In genomic region chr3:147903037-147903436, GRCh38 we compare ENCODE assay signal across 23 cellular contexts.
A peak's percentile ranks its signal among the peaks of the same experiment; 100 is the strongest.
DNase-seq lines count a peak whose midpoint lies in the region; ATAC-seq, FAIRE-seq and TF ChIP-seq lines count a peak whose summit lies in the region.
"Had no signal": no experiment of that assay in that cellular context is flagged by ENCODE, and none has a peak within 500 bp of the region (broad histone marks: within the 10 kb centered on the region; RNA-seq: fewer than 3 reads in every experiment).

No MANE protein-coding gene starts in this region.

- H3K4me1 Mint-ChIP-seq in GM23338 (peaks cover 8% of the 10 kb centered on the region; the same call in 2 of the 3 replicates), endothelial cell (ENCODE audit: unreplicated experiment) (no peaks in the 10 kb centered on the region), neural progenitor cell (peaks cover 17% of the 10 kb centered on the region)
- H3K4me1 Mint-ChIP-seq in stimulated activated memory B cell treated with anti-CD40 and anti-IgM and Interleukin-4, amounts not matched to agents 10 μg/mL and 1 μg/mL and 100 μg/mL, for 72 hours = no peaks in the 10 kb centered on the region
- H3K4me1 Mint-ChIP-seq: IgD-negative memory B cell had no signal

- H3K27ac ChIP-seq in GM23338 (ENCODE audit: low read depth) = peak overlapping the region; percentile 62; the same call in 1 of the 2 replicates
- H3K27ac ChIP-seq in HUES64 (ENCODE audit: low read depth, low read length) = peak overlapping the region; percentile 44; the same call in 1 of the 2 replicates
- H3K27ac ChIP-seq in neural progenitor cell = no peak overlapping the region
- no peak overlapping the region for H3K27ac ChIP-seq in kidney (ENCODE audit: low read depth in 2 of 2, low read length in 2 of 2)
- no peak overlapping the region for H3K27ac ChIP-seq in small intestine (ENCODE audit: low read depth in 1 of 2, low read length in 1 of 2)
- H3K27ac ChIP-seq: C4-2B, HL-60, PC-9 had no signal

- no peaks in the 10 kb centered on the region for H3K79me2 ChIP-seq in GM23338 (replicated peaks; ENCODE audit: insufficient read depth)
- H3K79me2 ChIP-seq in neural progenitor cell (ENCODE audit: low read depth) = no peaks in the 10 kb centered on the region

- H3K9me3 Mint-ChIP-seq in GM23338 (peaks cover 13% of the 10 kb centered on the region), endothelial cell (ENCODE audit: unreplicated experiment) (no peaks in the 10 kb centered on the region), neural progenitor cell (peaks cover 3% of the 10 kb centered on the region)
- H3K9me3 Mint-ChIP-seq in stimulated activated memory B cell treated with anti-CD40 and anti-IgM and Interleukin-4, amounts not matched to agents 10 μg/mL and 1 μg/mL and 100 μg/mL, for 72 hours = peaks cover 3% of the 10 kb centered on the region
- H3K9me3 Mint-ChIP-seq: HFFc6 had no signal

- H3K4me2 ChIP-seq in GM23338 (no peak overlapping the region), neural progenitor cell (peak overlapping the region; percentile 11)
- H3K4me2 ChIP-seq: PC-9 had no signal

- ATAC-seq in GM23338 = peak; percentile 75
- ATAC-seq in stimulated activated memory B cell treated with anti-CD40 and anti-IgM and Interleukin-4, amounts not matched to agents 10 μg/mL and 1 μg/mL and 100 μg/mL, for 72 hours = no peak

- H3K27me3 ChIP-seq in GM23338 (ENCODE audit: insufficient read depth) = no peaks in the 10 kb centered on the region
- H3K27me3 ChIP-seq in HUES64 (ENCODE audit: insufficient read depth, low read length) = no peaks in the 10 kb centered on the region
- no peaks in the 10 kb centered on the region for H3K27me3 ChIP-seq in neural progenitor cell
- H3K27me3 ChIP-seq in small intestine (ENCODE audit: control insufficient read depth in 2 of 2, insufficient read depth in 2 of 2, low read length in 2 of 2) = no peaks in the 10 kb centered on the region

- H3K4me3 ChIP-seq in GM23338 = no peak overlapping the region
- H3K4me3 ChIP-seq in HUES64 (ENCODE audit: low read length) = no peak overlapping the region
- no peak overlapping the region for H3K4me3 ChIP-seq in neural progenitor cell
- H3K4me3 ChIP-seq in kidney (ENCODE audit: low read length in 2 of 2) = no peak overlapping the region
- H3K4me3 ChIP-seq in small intestine (ENCODE audit: low read depth in 1 of 2, low read length in 2 of 2) = no peak overlapping the region
- H3K4me3 ChIP-seq: PC-9 had no signal

- H3K9me3 ChIP-seq in HUES64 (ENCODE audit: insufficient read depth, low read depth, low read length) (peaks cover 4% of the 10 kb centered on the region; the same call in 1 of the 2 replicates), neural progenitor cell (ENCODE audit: low read depth) (no peaks in the 10 kb centered on the region), kidney (ENCODE audit: control insufficient read depth in 1 of 2, low read length in 2 of 2) (peaks cover 0 to 7% of the 10 kb centered on the region in 2 donors), small intestine (ENCODE audit: control insufficient read depth, low read depth) (no peaks in the 10 kb centered on the region)

- TF ChIP-seq CTCF in GM23338 (conservative IDR thresholded peaks at IDR 0.05; ENCODE audit: low read depth in 2 of 2) (peak in 1 of 2 experiments; percentile 29; a peak in 1 of 4 replicates), endothelial cell (IDR thresholded peaks at IDR 0.05; ENCODE audit: unreplicated experiment) (no peak), neural progenitor cell (IDR thresholded peaks at IDR 0.05) (peak; percentile 34), kidney (IDR thresholded peaks at IDR 0.05; ENCODE audit: borderline replicate concordance, extremely low read depth, insufficient read depth) (no peak)

- H3K27ac Mint-ChIP-seq in GM23338 (peak overlapping the region; percentile 76; the same call in 1 of the 2 replicates), endothelial cell (ENCODE audit: unreplicated experiment) (no peak overlapping the region), neural progenitor cell (peak overlapping the region; percentile 30)
- H3K27ac Mint-ChIP-seq in stimulated activated memory B cell treated with anti-CD40 and anti-IgM and Interleukin-4, amounts not matched to agents 10 μg/mL and 1 μg/mL and 100 μg/mL, for 72 hours = no peak overlapping the region
- H3K27ac Mint-ChIP-seq: HFFc6, IgD-negative memory B cell had no signal

- H3K4me3 Mint-ChIP-seq in GM23338 = no peak overlapping the region
- H3K4me3 Mint-ChIP-seq in endothelial cell (ENCODE audit: unreplicated experiment) = no peak overlapping the region
- peak overlapping the region; percentile 3 for H3K4me3 Mint-ChIP-seq in neural progenitor cell
- no peak overlapping the region for H3K4me3 Mint-ChIP-seq in stimulated activated memory B cell treated with anti-CD40 and anti-IgM and Interleukin-4, amounts not matched to agents 10 μg/mL and 1 μg/mL and 100 μg/mL, for 72 hours
- H3K4me3 Mint-ChIP-seq: HFFc6, IgD-negative memory B cell had no signal

- H3K4me1 ChIP-seq in GM23338 (ENCODE audit: insufficient read depth) (no peaks in the 10 kb centered on the region; the same call in 1 of the 2 replicates), HUES64 (ENCODE audit: insufficient read depth, low read length) (peaks cover 10% of the 10 kb centered on the region), neural progenitor cell (peaks cover 24% of the 10 kb centered on the region), kidney (ENCODE audit: control insufficient read depth in 1 of 2, insufficient read depth in 1 of 2, low read depth in 1 of 2, low read length in 2 of 2) (no peaks in the 10 kb centered on the region), small intestine (ENCODE audit: control insufficient read depth in 2 of 2, insufficient read depth in 1 of 2, low read depth in 1 of 2, low read length in 1 of 2) (no peaks in the 10 kb centered on the region)

- peaks cover 2% of the 10 kb centered on the region for H3K27me3 Mint-ChIP-seq in GM23338 (ENCODE audit: insufficient read depth, low read depth, poor library complexity)
- H3K27me3 Mint-ChIP-seq in endothelial cell (ENCODE audit: unreplicated experiment) = no peaks in the 10 kb centered on the region
- peaks cover 2% of the 10 kb centered on the region for H3K27me3 Mint-ChIP-seq in neural progenitor cell (ENCODE audit: insufficient read depth, low read depth)
- H3K27me3 Mint-ChIP-seq in stimulated activated memory B cell treated with anti-CD40 and anti-IgM and Interleukin-4, amounts not matched to agents 10 μg/mL and 1 μg/mL and 100 μg/mL, for 72 hours = no peaks in the 10 kb centered on the region
- H3K27me3 Mint-ChIP-seq: IgD-negative memory B cell had no signal

- H3F3A ChIP-seq in GM23338 (replicated peaks; ENCODE audit: low read depth) = no peaks in the 10 kb centered on the region
- peaks cover 11% of the 10 kb centered on the region for H3F3A ChIP-seq in neural progenitor cell (ENCODE audit: low read depth)

- no peaks in the 10 kb centered on the region for H3K9me2 ChIP-seq in GM23338 (ENCODE audit: insufficient read depth)

- DNase-seq in GM23338 (ENCODE audit: low spot score) (peak; percentile 26), endothelial cell (ENCODE audit: low spot score) (peak; percentile 4), neural progenitor cell (ENCODE audit: low spot score) (peak; percentile 75), GM19240 (ENCODE audit: insufficient read length, low spot score) (no peak), kidney (no peak), small intestine (no peak)
- DNase-seq: ACHN, DMS79, HFFc6, MM.1S, NCI-H1092, NCI-H1436 treated with DMSO at 0.1 percent for 48 hours, NCI-H2081, NCI-H2171 treated with DMSO at 0.1 percent for 48 hours, NCI-H446 treated with DMSO at 0.1 percent for 48 hours, NCI-H82, PC-9 had no signal

- 64% methylated on average over 3 of the region's 4 CpGs for WGBS in HUES64
- WGBS in small intestine, 3 donors = 44 to 59% (median 47%) methylated on average over 4 of the region's 4 CpGs

- FAIRE-seq in kidney (lab: Jason Lieb, UNC) = no peak
- no peak for FAIRE-seq in small intestine (lab: Jason Lieb, UNC)
- FAIRE-seq: D721Med had no signal

- H2AFZ ChIP-seq in GM23338 (peak overlapping the region; percentile 84), neural progenitor cell (replicated peaks) (no peak overlapping the region)
- H2AFZ ChIP-seq: PC-9 had no signal

- intact Hi-C loops in kidney (cut with DNase I) = no loop called here

- H3K36me3 ChIP-seq in GM23338 (ENCODE audit: insufficient read depth) (no peaks in the 10 kb centered on the region), HUES64 (ENCODE audit: insufficient read depth, low read length) (no peaks in the 10 kb centered on the region), neural progenitor cell (no peaks in the 10 kb centered on the region), kidney (ENCODE audit: control insufficient read depth in 1 of 2, insufficient read depth in 2 of 2, low read length in 2 of 2) (no peaks in the 10 kb centered on the region), small intestine (ENCODE audit: control insufficient read depth in 2 of 2, insufficient read depth in 2 of 2, low read length in 2 of 2) (no peaks in the 10 kb centered on the region)

- H3K9ac ChIP-seq in HUES64 (ENCODE audit: low read depth, low read length) (no peak overlapping the region), neural progenitor cell (no peak overlapping the region), kidney (ENCODE audit: low read length in 2 of 2) (no peak overlapping the region)

- H3K36me3 Mint-ChIP-seq in GM23338 (ENCODE audit: low read depth) (peaks cover 14% of the 10 kb centered on the region), endothelial cell (ENCODE audit: low read depth, unreplicated experiment) (no peaks in the 10 kb centered on the region), neural progenitor cell (no peaks in the 10 kb centered on the region)
- H3K36me3 Mint-ChIP-seq in stimulated activated memory B cell treated with anti-CD40 and anti-IgM and Interleukin-4, amounts not matched to agents 10 μg/mL and 1 μg/mL and 100 μg/mL, for 72 hours = no peaks in the 10 kb centered on the region
- H3K36me3 Mint-ChIP-seq: IgD-negative memory B cell had no signal

- H4K20me1 ChIP-seq in GM23338 (replicated peaks; ENCODE audit: insufficient read depth) (no peaks in the 10 kb centered on the region), neural progenitor cell (ENCODE audit: low read depth) (no peaks in the 10 kb centered on the region)

TF ChIP-seq in GM23338, 12 proteins besides CTCF, POLR2A, EP300 and RAD21 (continues in another document):
- no peak for TF ChIP-seq JUNB (IDR thresholded peaks at IDR 0.05; ENCODE audit: unreplicated experiment)
- TF ChIP-seq EZH2phosphoT487 (IDR thresholded peaks at IDR 0.05; ENCODE audit: unreplicated experiment) = no peak
- TF ChIP-seq NANOG (IDR thresholded peaks at IDR 0.05; ENCODE audit: borderline replicate concordance) = no peak

Comparison
In these comparisons a context has a peak if more than half of its experiments do, and no peak if none do; other contexts are left out.
1. DNase-seq: peak in GM23338 (single experiment), endothelial cell (single experiment) and neural progenitor cell (single experiment); none in GM19240 (single experiment), kidney (single experiment) and small intestine (single experiment).
2. H3K27ac ChIP-seq: peak in GM23338 (single experiment) and HUES64 (single experiment); none in neural progenitor cell (single experiment), kidney (0 of 2) and small intestine (0 of 2).
3. H3K27ac Mint-ChIP-seq: peak in GM23338 (single experiment) and neural progenitor cell (single experiment); none in endothelial cell (single experiment) and stimulated activated memory B cell treated with anti-CD40 and anti-IgM and Interleukin-4, amounts not matched to agents 10 μg/mL and 1 μg/mL and 100 μg/mL, for 72 hours (single experiment).